ENCODE assay signal across 8 cellular contexts in the genomic region with DNA sequence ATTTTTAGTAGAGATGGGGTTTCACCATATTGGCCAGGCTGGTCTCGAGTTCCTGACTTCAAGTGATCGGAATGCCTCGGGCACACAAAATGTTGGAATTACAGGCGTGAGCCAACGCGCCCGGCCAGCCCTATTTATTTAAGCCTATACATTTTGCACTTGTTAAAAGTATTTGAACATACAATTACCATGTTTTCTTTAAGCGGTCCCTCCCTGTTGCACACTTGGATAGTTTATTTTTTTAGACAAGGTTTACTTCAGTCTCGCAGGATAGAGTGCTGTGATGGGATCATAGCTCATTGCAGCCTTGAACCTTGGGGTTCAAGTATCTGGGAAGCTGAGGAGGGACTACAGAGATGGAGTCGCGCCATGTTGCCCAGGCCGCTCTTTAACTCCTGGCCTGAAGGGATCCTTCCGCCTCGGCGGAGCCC. TPM values are rescaled to one million over a fixed set of nuclear protein-coding genes. Genes with fewer than 3 reads are reported as not detected.
DNase-seq lines count a peak whose midpoint lies in the region; ATAC-seq and TF ChIP-seq lines count a peak whose summit lies in the region.

No MANE protein-coding gene starts in this region.

- H3K27me3 Mint-ChIP-seq in glutamatergic neuron (ENCODE audit: unreplicated experiment): peaks cover 4% of the 10 kb centered on the region

- peak overlapping the region; percentile 62 for H3K27ac Mint-ChIP-seq in glutamatergic neuron (ENCODE audit: unreplicated experiment)

- H3K27ac ChIP-seq in VCaP (peak overlapping the region; percentile 86), skeletal muscle tissue (ENCODE audit: low read depth, low read length) (peak overlapping the region; percentile 95)

- peak overlapping the region in 2 of 3 donors; percentile 95 to 96 for H3K9ac ChIP-seq in skeletal muscle tissue (ENCODE audit: low read depth in 1 of 3, low read length in 3 of 3)

- TF ChIP-seq CTCF in VCaP (conservative IDR thresholded peaks at IDR 0.05) (no peak), glutamatergic neuron (IDR thresholded peaks at IDR 0.05; ENCODE audit: partially characterized antibody, unreplicated experiment) (no peak)

- no peaks in the 10 kb centered on the region for H3K36me3 Mint-ChIP-seq in glutamatergic neuron (ENCODE audit: unreplicated experiment)

- H3K9me3 Mint-ChIP-seq in glutamatergic neuron (ENCODE audit: unreplicated experiment): peaks cover 4% of the 10 kb centered on the region

- H3K4me3 ChIP-seq in skeletal muscle tissue (ENCODE audit: low read length in 3 of 3): peak overlapping the region; percentile 81 to 94 (median 91)

- H3K4me1 Mint-ChIP-seq in glutamatergic neuron (ENCODE audit: low read depth, unreplicated experiment): no peaks in the 10 kb centered on the region

- H3K4me3 Mint-ChIP-seq in glutamatergic neuron (ENCODE audit: unreplicated experiment): peak overlapping the region; percentile 84

- ATAC-seq in GM21529 (IDR thresholded peaks at IDR 0.05; ENCODE audit: unreplicated experiment) (peak; percentile 2), HG02571 (IDR thresholded peaks at IDR 0.05; ENCODE audit: unreplicated experiment) (no peak), HG03095 (IDR thresholded peaks at IDR 0.05; ENCODE audit: unreplicated experiment) (no peak)

- DNase-seq in glutamatergic neuron: no peak
- no peak for DNase-seq in NCI-H187 treated with DMSO at 0.1 percent for 48 hours (lab: John Stamatoyannopoulos, UW)
- DNase-seq in NCI-H82 (lab: John Stamatoyannopoulos, UW): no peak

- H3K36me3 ChIP-seq in skeletal muscle tissue (ENCODE audit: control insufficient read depth in 3 of 3, insufficient read depth in 3 of 3, low read length in 3 of 3): no peaks in the 10 kb centered on the region

- H3K4me1 ChIP-seq in skeletal muscle tissue (ENCODE audit: control insufficient read depth in 3 of 3, insufficient read depth in 3 of 3, low read length in 3 of 3): peaks cover 0 to 9% (median 5%) of the 10 kb centered on the region in 3 donors

- H3K9me3 ChIP-seq in skeletal muscle tissue (ENCODE audit: control insufficient read depth in 3 of 3, low read length in 3 of 3): no peaks in the 10 kb centered on the region

- H3K27me3 ChIP-seq in skeletal muscle tissue (ENCODE audit: control insufficient read depth in 3 of 3, insufficient read depth in 3 of 3, low read length in 3 of 3): no peaks in the 10 kb centered on the region

RNA-seq across cellular contexts. Expression of a gene that starts 35.7 kb away (rescaled TPM):
- total RNA-seq in glutamatergic neuron (ENCODE audit: unreplicated experiment) (154 TPM), skeletal muscle tissue (not detected)

Comparison
In these comparisons a context has a peak if more than half of its experiments do, and no peak if none do; other contexts are left out.
1. RNA of a gene that starts 35.7 kb away (total RNA-seq): 154 TPM in glutamatergic neuron (single experiment); not detected in skeletal muscle tissue (single experiment); every median in the first group is over 100 times any median in the second.